1 cellular context compared by ENCODE assay signal in genomic region chr5:78328585-78329173, GRCh38.
TF ChIP-seq lines count a peak whose summit lies in the region.

No MANE protein-coding gene starts in this region.

TF ChIP-seq in HepG2, 621 proteins besides CTCF, POLR2A, EP300 and RAD21:
- peak; percentile 55 to 58 for TF ChIP-seq MAFK (conservative IDR thresholded peaks at IDR 0.05 in 1 of 2, IDR thresholded peaks at IDR 0.05 in 1 of 2; ENCODE audit: low read length in 2 of 2)
- 0 out of 2 replicates have a peak, but pooled peaks have one; percentile 20 for TF ChIP-seq NFE2L2 (IDR thresholded peaks at IDR 0.05; ENCODE audit: low read length)
- TF ChIP-seq, protein P1, sequence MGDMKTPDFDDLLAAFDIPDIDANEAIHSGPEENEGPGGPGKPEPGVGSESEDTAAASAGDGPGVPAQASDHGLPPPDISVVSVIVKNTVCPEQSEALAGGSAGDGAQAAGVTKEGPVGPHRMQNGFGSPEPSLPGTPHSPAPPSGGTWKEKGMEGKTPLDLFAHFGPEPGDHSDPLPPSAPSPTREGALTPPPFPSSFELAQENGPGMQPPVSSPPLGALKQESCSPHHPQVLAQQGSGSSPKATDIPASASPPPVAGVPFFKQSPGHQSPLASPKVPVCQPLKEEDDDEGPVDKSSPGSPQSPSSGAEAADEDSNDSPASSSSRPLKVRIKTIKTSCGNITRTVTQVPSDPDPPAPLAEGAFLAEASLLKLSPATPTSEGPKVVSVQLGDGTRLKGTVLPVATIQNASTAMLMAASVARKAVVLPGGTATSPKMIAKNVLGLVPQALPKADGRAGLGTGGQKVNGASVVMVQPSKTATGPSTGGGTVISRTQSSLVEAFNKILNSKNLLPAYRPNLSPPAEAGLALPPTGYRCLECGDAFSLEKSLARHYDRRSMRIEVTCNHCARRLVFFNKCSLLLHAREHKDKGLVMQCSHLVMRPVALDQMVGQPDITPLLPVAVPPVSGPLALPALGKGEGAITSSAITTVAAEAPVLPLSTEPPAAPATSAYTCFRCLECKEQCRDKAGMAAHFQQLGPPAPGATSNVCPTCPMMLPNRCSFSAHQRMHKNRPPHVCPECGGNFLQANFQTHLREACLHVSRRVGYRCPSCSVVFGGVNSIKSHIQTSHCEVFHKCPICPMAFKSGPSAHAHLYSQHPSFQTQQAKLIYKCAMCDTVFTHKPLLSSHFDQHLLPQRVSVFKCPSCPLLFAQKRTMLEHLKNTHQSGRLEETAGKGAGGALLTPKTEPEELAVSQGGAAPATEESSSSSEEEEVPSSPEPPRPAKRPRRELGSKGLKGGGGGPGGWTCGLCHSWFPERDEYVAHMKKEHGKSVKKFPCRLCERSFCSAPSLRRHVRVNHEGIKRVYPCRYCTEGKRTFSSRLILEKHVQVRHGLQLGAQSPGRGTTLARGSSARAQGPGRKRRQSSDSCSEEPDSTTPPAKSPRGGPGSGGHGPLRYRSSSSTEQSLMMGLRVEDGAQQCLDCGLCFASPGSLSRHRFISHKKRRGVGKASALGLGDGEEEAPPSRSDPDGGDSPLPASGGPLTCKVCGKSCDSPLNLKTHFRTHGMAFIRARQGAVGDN (CRISPR knock-in tag; IDR thresholded peaks at IDR 0.05), result no peak
- TF ChIP-seq, protein P2, sequence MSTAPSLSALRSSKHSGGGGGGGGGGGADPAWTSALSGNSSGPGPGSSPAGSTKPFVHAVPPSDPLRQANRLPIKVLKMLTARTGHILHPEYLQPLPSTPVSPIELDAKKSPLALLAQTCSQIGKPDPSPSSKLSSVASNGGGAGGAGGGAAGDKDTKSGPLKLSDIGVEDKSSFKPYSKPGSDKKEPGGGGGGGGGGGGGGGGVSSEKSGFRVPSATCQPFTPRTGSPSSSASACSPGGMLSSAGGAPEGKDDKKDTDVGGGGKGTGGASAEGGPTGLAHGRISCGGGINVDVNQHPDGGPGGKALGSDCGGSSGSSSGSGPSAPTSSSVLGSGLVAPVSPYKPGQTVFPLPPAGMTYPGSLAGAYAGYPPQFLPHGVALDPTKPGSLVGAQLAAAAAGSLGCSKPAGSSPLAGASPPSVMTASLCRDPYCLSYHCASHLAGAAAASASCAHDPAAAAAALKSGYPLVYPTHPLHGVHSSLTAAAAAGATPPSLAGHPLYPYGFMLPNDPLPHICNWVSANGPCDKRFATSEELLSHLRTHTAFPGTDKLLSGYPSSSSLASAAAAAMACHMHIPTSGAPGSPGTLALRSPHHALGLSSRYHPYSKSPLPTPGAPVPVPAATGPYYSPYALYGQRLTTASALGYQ (CRISPR knock-in tag; IDR thresholded peaks at IDR 0.05), result no peak
- no peak for TF ChIP-seq SP140L (CRISPR knock-in tag; IDR thresholded peaks at IDR 0.05; ENCODE audit: borderline replicate concordance)
- peak; percentile 42 for TF ChIP-seq MAFF (IDR thresholded peaks at IDR 0.05; ENCODE audit: low read depth, low read length)
- TF ChIP-seq ATAD3A (CRISPR knock-in tag; IDR thresholded peaks at IDR 0.05), result no peak
